In the genomic region with DNA sequence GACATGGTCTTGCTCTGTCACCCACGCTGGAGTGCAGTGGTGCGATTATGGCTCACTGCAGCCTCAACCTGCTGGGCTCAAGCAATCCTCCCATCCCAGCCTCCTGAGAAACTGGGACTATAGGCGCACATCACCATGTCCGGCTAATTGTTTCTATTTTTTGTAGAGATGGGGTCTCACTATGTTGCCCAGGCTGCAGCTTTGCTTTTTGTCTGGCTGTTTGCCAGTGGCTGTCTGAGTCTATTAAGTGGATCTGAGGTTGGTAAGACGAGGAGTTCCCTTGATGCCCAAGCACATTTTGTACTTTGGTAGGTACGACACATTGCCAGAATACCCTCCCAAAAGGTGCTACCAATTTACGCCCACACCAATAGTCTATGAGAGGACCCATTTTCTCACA, we compare ENCODE assay signal across 19 cellular contexts. TPM values are rescaled to one million over a fixed set of nuclear protein-coding genes. Genes with fewer than 3 reads are reported as not detected.
DNase-seq lines count a peak whose midpoint lies in the region; ATAC-seq and TF ChIP-seq lines count a peak whose summit lies in the region.
"Had no signal": no experiment of that assay in that cellular context is flagged by ENCODE, and none has a peak within 500 bp of the region (broad histone marks: within the 10 kb centered on the region; RNA-seq: fewer than 3 reads in every experiment).

No MANE protein-coding gene starts in this region.

- no peaks in the 10 kb centered on the region for H3K9me3 ChIP-seq in CD8-positive, alpha-beta T cell (ENCODE audit: low read length)
- H3K9me3 ChIP-seq: A549 had no signal

- H3K4me3 Mint-ChIP-seq in activated CD8-positive, alpha-beta T cell treated with anti-CD3 and anti-CD28 coated beads for 36 hours = peak overlapping the region; percentile 29
- no peak overlapping the region for H3K4me3 Mint-ChIP-seq in activated CD8-positive, alpha-beta T cell treated with anti-CD3 and anti-CD28 coated beads, Interleukin-2, amount 10 ng/mL, durations not matched to agents 7 days and 5 days
- no peak overlapping the region for H3K4me3 Mint-ChIP-seq in CD8-positive, alpha-beta T cell
- peak overlapping the region; percentile 45 for H3K4me3 Mint-ChIP-seq in central memory CD8-positive, alpha-beta T cell

- no peaks in the 10 kb centered on the region for H3K27me3 Mint-ChIP-seq in activated CD8-positive, alpha-beta T cell treated with anti-CD3 and anti-CD28 coated beads for 36 hours
- H3K27me3 Mint-ChIP-seq in activated CD8-positive, alpha-beta T cell treated with anti-CD3 and anti-CD28 coated beads, Interleukin-2, amount 10 ng/mL, durations not matched to agents 7 days and 5 days (ENCODE audit: low read depth) = no peaks in the 10 kb centered on the region
- peaks cover 3% of the 10 kb centered on the region for H3K27me3 Mint-ChIP-seq in CD8-positive, alpha-beta T cell (ENCODE audit: low read depth)
- H3K27me3 Mint-ChIP-seq in central memory CD8-positive, alpha-beta T cell = no peaks in the 10 kb centered on the region

- no peak overlapping the region for H3K27ac ChIP-seq in CD8-positive, alpha-beta T cell (ENCODE audit: low read depth, low read length)
- H3K27ac ChIP-seq: A549, HL-60, RWPE1 had no signal

- no peak for TF ChIP-seq CTCF in activated CD8-positive, alpha-beta T cell treated with anti-CD3 and anti-CD28 coated beads for 36 hours (IDR thresholded peaks at IDR 0.05)
- no peak for TF ChIP-seq CTCF in CD8-positive, alpha-beta T cell (IDR thresholded peaks at IDR 0.05)

- peaks cover 71% of the 10 kb centered on the region for H3K36me3 Mint-ChIP-seq in activated CD8-positive, alpha-beta T cell treated with anti-CD3 and anti-CD28 coated beads for 36 hours (ENCODE audit: low read depth)
- peaks cover 26% of the 10 kb centered on the region for H3K36me3 Mint-ChIP-seq in activated CD8-positive, alpha-beta T cell treated with anti-CD3 and anti-CD28 coated beads, Interleukin-2, amount 10 ng/mL, durations not matched to agents 7 days and 5 days (ENCODE audit: low read depth)
- peaks cover 9% of the 10 kb centered on the region for H3K36me3 Mint-ChIP-seq in CD8-positive, alpha-beta T cell
- H3K36me3 Mint-ChIP-seq in central memory CD8-positive, alpha-beta T cell (ENCODE audit: insufficient read depth) = peaks cover 51% of the 10 kb centered on the region

- no peaks in the 10 kb centered on the region for H3K36me3 ChIP-seq in CD8-positive, alpha-beta T cell (ENCODE audit: insufficient read depth, low read length)

- no peak for ATAC-seq in activated CD8-positive, alpha-beta T cell treated with anti-CD3 and anti-CD28 coated beads for 36 hours
- ATAC-seq in activated CD8-positive, alpha-beta T cell treated with anti-CD3 and anti-CD28 coated beads, Interleukin-2, amount 10 ng/mL, durations not matched to agents 7 days and 5 days = no peak
- ATAC-seq in CD8-positive, alpha-beta T cell = no peak
- ATAC-seq in central memory CD8-positive, alpha-beta T cell (replicated peaks; ENCODE audit: extremely low read depth, poor library complexity, severe bottlenecking) = no peak
- ATAC-seq in sciatic nerve (no peak), GM18498 (IDR thresholded peaks at IDR 0.05; ENCODE audit: unreplicated experiment) (no peak), HG03135 (IDR thresholded peaks at IDR 0.05; ENCODE audit: unreplicated experiment) (no peak)
- ATAC-seq: A549 had no signal

- POLR2A ChIA-PET in activated CD8-positive, alpha-beta T cell treated with anti-CD3 and anti-CD28 coated beads for 36 hours (lab: Charles Lee) = interaction anchor here (1.8 to 27.1 kb wide), 3 partner anchors 16 to 39 kb away, joined by 4 to 493 read pairs (median 214); a partner anchor contains a TSS
- POLR2A ChIA-PET in activated CD8-positive, alpha-beta T cell treated with anti-CD3 and anti-CD28 coated beads, Interleukin-2, amount 10 ng/mL, durations not matched to agents 7 days and 5 days (lab: Charles Lee) = interaction anchor here (0.7 kb wide), 1 partner anchor 54 kb away, joined by 3 read pairs; no protein-coding TSS in a partner anchor
- POLR2A ChIA-PET in CD8-positive, alpha-beta T cell (lab: Charles Lee) = interaction anchor here (0.7 to 1.8 kb wide), 2 partner anchors 20 to 37 kb away, joined by 4 to 5 read pairs; no protein-coding TSS in a partner anchor

- CTCF ChIA-PET in activated CD8-positive, alpha-beta T cell treated with anti-CD3 and anti-CD28 coated beads for 36 hours (lab: Charles Lee) = interaction anchor here (18.4 kb wide), 1 partner anchor 37 kb away, joined by 424 read pairs; a partner anchor contains a TSS
- CTCF ChIA-PET in activated CD8-positive, alpha-beta T cell treated with anti-CD3 and anti-CD28 coated beads, Interleukin-2, amount 10 ng/mL, durations not matched to agents 7 days and 5 days (lab: Charles Lee) = interaction anchor here (24.5 kb wide), 1 partner anchor 35 kb away, joined by 474 read pairs; no protein-coding TSS in a partner anchor
- CTCF ChIA-PET in CD8-positive, alpha-beta T cell (lab: Charles Lee) = interaction anchor here (1.3 to 10.1 kb wide), 2 partner anchors 14 to 39 kb away, joined by 3 to 94 read pairs; no protein-coding TSS in a partner anchor

- no peak for DNase-seq in activated CD8-positive, alpha-beta T cell treated with anti-CD3 and anti-CD28 coated beads for 36 hours
- no peak for DNase-seq in activated CD8-positive, alpha-beta T cell treated with anti-CD3 and anti-CD28 coated beads, Interleukin-2, amount 10 ng/mL, durations not matched to agents 7 days and 5 days
- DNase-seq in CD8-positive, alpha-beta T cell = peak in 1 of 7 experiments; percentile 35
- DNase-seq in central memory CD8-positive, alpha-beta T cell (ENCODE audit: low spot score in 2 of 2) = no peak
- DNase-seq in sciatic nerve (ENCODE audit: low spot score) (peak; percentile 28), NCI-H1417 treated with DMSO at 0.1 percent for 48 hours (lab: John Stamatoyannopoulos, UW) (no peak)
- DNase-seq: DMS79, GOT3, KBM-7, NCI-H146, NCI-H2081 treated with DMSO at 0.1 percent for 48 hours, NCI-H226, NCI-H526 treated with DMSO at 0.1 percent for 48 hours, OCI-M1 had no signal

- H3K27ac Mint-ChIP-seq in activated CD8-positive, alpha-beta T cell treated with anti-CD3 and anti-CD28 coated beads for 36 hours = peak overlapping the region; percentile 63
- H3K27ac Mint-ChIP-seq in activated CD8-positive, alpha-beta T cell treated with anti-CD3 and anti-CD28 coated beads, Interleukin-2, amount 10 ng/mL, durations not matched to agents 7 days and 5 days = no peak overlapping the region
- H3K27ac Mint-ChIP-seq in CD8-positive, alpha-beta T cell = peak overlapping the region; percentile 22
- H3K27ac Mint-ChIP-seq in central memory CD8-positive, alpha-beta T cell (ENCODE audit: low read depth) = no peak overlapping the region

- no peak overlapping the region for H3K4me3 ChIP-seq in CD8-positive, alpha-beta T cell (ENCODE audit: low read depth, low read length)
- H3K4me3 ChIP-seq: A549 had no signal

- H3K27me3 ChIP-seq in CD8-positive, alpha-beta T cell (ENCODE audit: insufficient read depth, low read length) = no peaks in the 10 kb centered on the region

- peaks cover 53% of the 10 kb centered on the region for H3K4me1 Mint-ChIP-seq in activated CD8-positive, alpha-beta T cell treated with anti-CD3 and anti-CD28 coated beads for 36 hours (ENCODE audit: low read depth)
- peaks cover 74% of the 10 kb centered on the region for H3K4me1 Mint-ChIP-seq in activated CD8-positive, alpha-beta T cell treated with anti-CD3 and anti-CD28 coated beads, Interleukin-2, amount 10 ng/mL, durations not matched to agents 7 days and 5 days (ENCODE audit: low read depth)
- peaks cover 46% of the 10 kb centered on the region for H3K4me1 Mint-ChIP-seq in CD8-positive, alpha-beta T cell (ENCODE audit: low read depth)
- H3K4me1 Mint-ChIP-seq in central memory CD8-positive, alpha-beta T cell = peaks cover 76% of the 10 kb centered on the region

- peaks cover 21% of the 10 kb centered on the region for H3K4me1 ChIP-seq in CD8-positive, alpha-beta T cell (ENCODE audit: insufficient read depth, low read length)
- H3K4me1 ChIP-seq: A549 had no signal

- no peaks in the 10 kb centered on the region for H3K9me3 Mint-ChIP-seq in activated CD8-positive, alpha-beta T cell treated with anti-CD3 and anti-CD28 coated beads for 36 hours
- H3K9me3 Mint-ChIP-seq in activated CD8-positive, alpha-beta T cell treated with anti-CD3 and anti-CD28 coated beads, Interleukin-2, amount 10 ng/mL, durations not matched to agents 7 days and 5 days (ENCODE audit: insufficient read depth) = no peaks in the 10 kb centered on the region
- no peaks in the 10 kb centered on the region for H3K9me3 Mint-ChIP-seq in CD8-positive, alpha-beta T cell
- H3K9me3 Mint-ChIP-seq in central memory CD8-positive, alpha-beta T cell = no peaks in the 10 kb centered on the region

- intact Hi-C loops in activated CD8-positive, alpha-beta T cell treated with anti-CD3 and anti-CD28 coated beads for 36 hours (cut with micrococcal nuclease) = no loop called here
- intact Hi-C loops in CD8-positive, alpha-beta T cell (cut with DNase I, micrococcal nuclease) = no loop called here
- intact Hi-C loops in sciatic nerve (cut with DNase I) = no loop called here

RNA-seq across cellular contexts. Expression of a gene that starts 5.1 kb away (rescaled TPM):
- 10 to 100 TPM; 53.0 to 56.9 TPM for total RNA-seq in activated CD8-positive, alpha-beta T cell treated with anti-CD3 and anti-CD28 coated beads for 36 hours
- 10 to 100 TPM; 27.4 to 27.5 TPM for total RNA-seq in activated CD8-positive, alpha-beta T cell treated with anti-CD3 and anti-CD28 coated beads, Interleukin-2, amount 10 ng/mL, durations not matched to agents 7 days and 5 days
- 10 to 100 TPM; 37.0 to 39.1 TPM for total RNA-seq in CD8-positive, alpha-beta T cell
- total RNA-seq in sciatic nerve = 1.1 TPM

RNA-seq across cellular contexts. Expression of a gene that starts 44.2 kb away (rescaled TPM):
- 10 to 100 TPM; 12.4 to 13.6 TPM for total RNA-seq in activated CD8-positive, alpha-beta T cell treated with anti-CD3 and anti-CD28 coated beads for 36 hours
- 1 to 10 TPM; 2.4 to 3.7 TPM for total RNA-seq in activated CD8-positive, alpha-beta T cell treated with anti-CD3 and anti-CD28 coated beads, Interleukin-2, amount 10 ng/mL, durations not matched to agents 7 days and 5 days
- total RNA-seq in CD8-positive, alpha-beta T cell = 1 to 10 TPM; 5.2 TPM
- total RNA-seq in sciatic nerve = 19.9 TPM

Comparison
In these comparisons a context has a peak if more than half of its experiments do, and no peak if none do; other contexts are left out.
1. H3K27ac Mint-ChIP-seq: peak in activated CD8-positive, alpha-beta T cell treated with anti-CD3 and anti-CD28 coated beads for 36 hours (single experiment) and CD8-positive, alpha-beta T cell (single experiment); none in activated CD8-positive, alpha-beta T cell treated with anti-CD3 and anti-CD28 coated beads, Interleukin-2, amount 10 ng/mL, durations not matched to agents 7 days and 5 days (single experiment) and central memory CD8-positive, alpha-beta T cell (single experiment).
2. H3K4me3 Mint-ChIP-seq: peak in activated CD8-positive, alpha-beta T cell treated with anti-CD3 and anti-CD28 coated beads for 36 hours (single experiment) and central memory CD8-positive, alpha-beta T cell (single experiment); none in activated CD8-positive, alpha-beta T cell treated with anti-CD3 and anti-CD28 coated beads, Interleukin-2, amount 10 ng/mL, durations not matched to agents 7 days and 5 days (single experiment) and CD8-positive, alpha-beta T cell (single experiment).
3. RNA of a gene that starts 5.1 kb away (total RNA-seq): 53.0 to 56.9 TPM in activated CD8-positive, alpha-beta T cell treated with anti-CD3 and anti-CD28 coated beads for 36 hours, 37.0 to 39.1 TPM in CD8-positive, alpha-beta T cell and 27.4 to 27.5 TPM in activated CD8-positive, alpha-beta T cell treated with anti-CD3 and anti-CD28 coated beads, Interleukin-2, amount 10 ng/mL, durations not matched to agents 7 days and 5 days; 1.1 TPM in sciatic nerve (single experiment); every median in the first group is over 10 times any median in the second.